1 cellular context compared by ENCODE assay signal in the genomic region with DNA sequence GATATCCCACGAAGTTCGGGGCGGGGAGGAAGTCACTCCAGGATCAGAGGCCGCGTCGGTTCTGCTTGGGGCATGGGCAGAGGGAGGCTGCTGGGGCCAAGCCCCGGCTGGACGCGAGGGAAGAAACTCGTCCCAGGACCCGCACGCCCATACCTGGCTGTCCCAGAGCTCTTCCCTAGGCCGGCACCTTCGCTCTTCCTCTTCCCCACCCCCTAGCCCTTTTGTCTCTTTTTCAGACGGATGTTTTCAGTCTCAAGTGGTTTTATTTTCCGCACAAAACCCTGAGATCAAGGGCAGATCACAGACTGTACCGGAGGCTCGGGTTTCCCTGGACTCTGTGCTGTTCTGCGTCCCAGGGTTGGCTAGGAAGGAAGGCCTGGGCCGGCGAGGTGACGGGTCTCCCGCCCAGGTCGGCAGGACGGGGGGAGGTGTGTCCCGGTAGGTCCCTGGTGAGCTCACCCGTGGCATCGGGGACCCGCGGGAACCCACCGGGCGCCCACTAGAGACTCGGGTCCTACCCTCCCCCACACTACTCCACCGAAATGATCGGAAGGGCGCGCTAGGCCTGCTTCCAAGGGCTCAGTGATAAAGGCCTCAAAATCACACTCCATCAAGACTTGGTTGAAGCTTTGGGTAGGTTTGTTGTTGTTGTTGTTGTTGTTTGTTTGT.
TF ChIP-seq lines count a peak whose summit lies in the region.

No MANE protein-coding gene starts in this region.

TF ChIP-seq in GM12878, 131 proteins besides CTCF, POLR2A, EP300 and RAD21:
- TF ChIP-seq EZH2 (IDR thresholded peaks at IDR 0.05; ENCODE audit: borderline replicate concordance, control insufficient read depth, low read depth, low read length) = 0 out of 2 replicates have a peak, but pooled peaks have one; percentile 56
- no peak for TF ChIP-seq NR2C2 (IDR thresholded peaks at IDR 0.05; ENCODE audit: borderline replicate concordance, control insufficient read depth, insufficient read length, low read depth)
